9 cellular contexts compared by ENCODE assay signal in the genomic region with DNA sequence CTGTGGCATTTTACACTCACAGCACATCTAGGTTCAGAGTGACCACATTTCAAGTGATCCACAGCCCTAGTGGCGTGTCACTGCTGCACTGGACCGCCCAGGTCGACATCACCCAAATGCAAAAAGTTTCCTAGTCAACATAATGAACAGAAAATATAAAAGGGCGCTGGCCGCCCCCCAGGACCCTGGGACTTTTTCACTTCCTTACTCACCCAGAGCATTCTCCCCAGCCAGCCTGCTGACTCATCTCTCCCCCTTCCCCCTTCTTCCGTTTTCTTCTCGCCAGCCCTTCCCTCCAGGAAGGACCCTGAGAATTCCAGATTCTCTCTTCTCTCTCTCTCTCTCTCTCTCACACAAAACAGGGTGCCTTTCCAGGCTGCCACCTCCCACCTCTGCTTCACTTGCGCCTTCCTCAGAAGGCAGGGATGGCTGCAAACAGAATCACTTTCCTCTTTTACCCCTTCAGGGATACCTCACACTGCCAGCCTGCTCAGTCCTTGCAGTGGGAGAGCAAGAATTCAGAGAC. TPM values are rescaled to one million over a fixed set of nuclear protein-coding genes. Genes with fewer than 3 reads are reported as not detected.
DNase-seq lines count a peak whose midpoint lies in the region; ATAC-seq lines count a peak whose summit lies in the region.
"Had no signal": no experiment of that assay in that cellular context is flagged by ENCODE, and none has a peak within 500 bp of the region (broad histone marks: within the 10 kb centered on the region; RNA-seq: fewer than 3 reads in every experiment).

No MANE protein-coding gene starts in this region.

- H3K4me3 ChIP-seq in HUES64 (ENCODE audit: low read length) = peak overlapping the region; percentile 5; the same call in 1 of the 2 replicates
- no peak overlapping the region for H3K4me3 ChIP-seq in mesodermal cell (ENCODE audit: extremely low read depth, insufficient read depth, low read length, poor library complexity, severe bottlenecking)
- H3K4me3 ChIP-seq: skin epidermis had no signal

- H3K4me1 ChIP-seq in HUES64 (ENCODE audit: insufficient read depth, low read length) = peaks cover 6% of the 10 kb centered on the region
- peaks cover 11% of the 10 kb centered on the region for H3K4me1 ChIP-seq in mesodermal cell (ENCODE audit: control insufficient read depth, insufficient read depth, low read length, poor library complexity, severe bottlenecking)

- DNase-seq in Caki2 (ENCODE audit: low read depth) (peak; percentile 79), NCI-H1092 treated with DMSO at 0.1 percent for 48 hours (lab: John Stamatoyannopoulos, UW) (no peak)
- no peak for DNase-seq in activated naive CD8-positive, alpha-beta T cell treated with anti-CD3 and anti-CD28 coated beads, Interleukin-2, amount 10 ng/mL, durations not matched to agents 7 days and 5 days
- DNase-seq in stimulated activated naive CD4-positive, alpha-beta T cell treated with Interleukin-2 at 50 U/mL for 16 hours (lab: John Stamatoyannopoulos, UW) = no peak

- H3K9me3 ChIP-seq in HUES64 (ENCODE audit: insufficient read depth, low read depth, low read length) = no peaks in the 10 kb centered on the region
- no peaks in the 10 kb centered on the region for H3K9me3 ChIP-seq in mesodermal cell (ENCODE audit: control insufficient read depth, low read length)

- no peak overlapping the region for H3K27ac Mint-ChIP-seq in activated naive CD8-positive, alpha-beta T cell treated with anti-CD3 and anti-CD28 coated beads, Interleukin-2, amount 10 ng/mL, durations not matched to agents 7 days and 5 days

- peak; percentile 30 for ATAC-seq in activated naive CD8-positive, alpha-beta T cell treated with anti-CD3 and anti-CD28 coated beads, Interleukin-2, amount 10 ng/mL, durations not matched to agents 7 days and 5 days (ENCODE audit: low read depth)
- ATAC-seq in GM18868 (IDR thresholded peaks at IDR 0.05; ENCODE audit: unreplicated experiment) (no peak), GM21423 (IDR thresholded peaks at IDR 0.05; ENCODE audit: unreplicated experiment) (no peak)

- peaks cover under 1% of the 10 kb centered on the region for H3K36me3 Mint-ChIP-seq in activated naive CD8-positive, alpha-beta T cell treated with anti-CD3 and anti-CD28 coated beads, Interleukin-2, amount 10 ng/mL, durations not matched to agents 7 days and 5 days

- peaks cover 11% of the 10 kb centered on the region for H3K27me3 Mint-ChIP-seq in activated naive CD8-positive, alpha-beta T cell treated with anti-CD3 and anti-CD28 coated beads, Interleukin-2, amount 10 ng/mL, durations not matched to agents 7 days and 5 days

- in situ Hi-C loops in Caki2 (cut with HindIII; ENCODE audit: low pct_unique_long_range_greater_than_20kb, low sequenced_read_pairs) = no loop called here

- H3K9me3 Mint-ChIP-seq in activated naive CD8-positive, alpha-beta T cell treated with anti-CD3 and anti-CD28 coated beads, Interleukin-2, amount 10 ng/mL, durations not matched to agents 7 days and 5 days = no peaks in the 10 kb centered on the region

- H3K27me3 ChIP-seq in HUES64 (ENCODE audit: insufficient read depth, low read length) = no peaks in the 10 kb centered on the region

- POLR2A ChIA-PET in activated naive CD8-positive, alpha-beta T cell treated with anti-CD3 and anti-CD28 coated beads, Interleukin-2, amount 10 ng/mL, durations not matched to agents 7 days and 5 days (lab: Charles Lee) = interaction anchor here (0.7 kb wide), 3 partner anchors 21 to 1247 kb away, joined by 3 to 6 read pairs (median 4); a partner anchor contains a TSS

- H3K4me3 Mint-ChIP-seq in activated naive CD8-positive, alpha-beta T cell treated with anti-CD3 and anti-CD28 coated beads, Interleukin-2, amount 10 ng/mL, durations not matched to agents 7 days and 5 days = peak overlapping the region; percentile 4

- H3K27ac ChIP-seq in HUES64 (ENCODE audit: low read depth, low read length) (peak overlapping the region; percentile 74), mesodermal cell (ENCODE audit: low read depth, low read length, severe bottlenecking) (peak overlapping the region; percentile 90)

- H3K4me1 Mint-ChIP-seq in activated naive CD8-positive, alpha-beta T cell treated with anti-CD3 and anti-CD28 coated beads, Interleukin-2, amount 10 ng/mL, durations not matched to agents 7 days and 5 days = peaks cover 5% of the 10 kb centered on the region

- WGBS in HUES64 = 35% methylated on average over 8 of the region's 8 CpGs
- whole genome bisulfite sequencing in mesodermal cell (ENCODE audit: insufficient coverage in 2 of 2), 2 experiments = 18 to 46% methylated on average over 6 to 8 of the region's 8 CpGs

- no peaks in the 10 kb centered on the region; the same call in 1 of the 2 replicates for H3K36me3 ChIP-seq in HUES64 (ENCODE audit: insufficient read depth, low read length)
- H3K36me3 ChIP-seq in mesodermal cell (ENCODE audit: control insufficient read depth, insufficient read depth, low read length) = peaks cover 5% of the 10 kb centered on the region

- H3K9ac ChIP-seq in HUES64 (ENCODE audit: low read depth, low read length) = peak overlapping the region; percentile 59; the same call in 1 of the 2 replicates

RNA-seq across cellular contexts. Expression of a gene that starts 21.0 kb away (rescaled TPM):
- 89.6 and 91.1 TPM in 2 replicates for total RNA-seq in Caki2 (2014; rRNA removed; shearing (Covaris generic); ENCODE audit: low replicate concordance)
- 31.0 TPM for polyA plus RNA-seq in HUES64 (2013, experiment 1 of 2)
- polyA plus RNA-seq in HUES64 (2013, experiment 2 of 2) = 25.9 TPM
- 10 to 100 TPM; 31.3 to 36.0 TPM for total RNA-seq in activated naive CD8-positive, alpha-beta T cell treated with anti-CD3 and anti-CD28 coated beads, Interleukin-2, amount 10 ng/mL, durations not matched to agents 7 days and 5 days
- 15.2 TPM for polyA plus RNA-seq in mesodermal cell (2013, experiment 1 of 2)
- polyA plus RNA-seq in mesodermal cell (2013, experiment 2 of 2) = 12.7 TPM

RNA-seq across cellular contexts. Expression of a gene that starts 30.6 kb away (rescaled TPM):
- 0.37 and 0.78 TPM in 2 replicates for total RNA-seq in Caki2 (2014; rRNA removed; shearing (Covaris generic); ENCODE audit: low replicate concordance)
- 0.45 TPM for polyA plus RNA-seq in HUES64 (2013, experiment 1 of 2)
- 0.19 TPM for polyA plus RNA-seq in HUES64 (2013, experiment 2 of 2)
- 1 to 10 TPM; 1.4 TPM for total RNA-seq in activated naive CD8-positive, alpha-beta T cell treated with anti-CD3 and anti-CD28 coated beads, Interleukin-2, amount 10 ng/mL, durations not matched to agents 7 days and 5 days
- polyA plus RNA-seq in mesodermal cell (2013, experiment 1 of 2) = 0.70 TPM
- polyA plus RNA-seq in mesodermal cell (2013, experiment 2 of 2) = 0.35 TPM

RNA-seq across cellular contexts. Expression of a gene that starts 31.3 kb away (rescaled TPM):
- 0.34 TPM in 1 of 2 replicates, not detected in the other for total RNA-seq in Caki2 (2014; rRNA removed; shearing (Covaris generic); ENCODE audit: low replicate concordance)
- 1.4 TPM for polyA plus RNA-seq in HUES64 (2013, experiment 1 of 2)
- 3.4 TPM for polyA plus RNA-seq in HUES64 (2013, experiment 2 of 2)
- under 1 TPM; 0.14 to 0.17 TPM for total RNA-seq in activated naive CD8-positive, alpha-beta T cell treated with anti-CD3 and anti-CD28 coated beads, Interleukin-2, amount 10 ng/mL, durations not matched to agents 7 days and 5 days
- 6.8 TPM for polyA plus RNA-seq in mesodermal cell (2013, experiment 1 of 2)
- 4.9 TPM for polyA plus RNA-seq in mesodermal cell (2013, experiment 2 of 2)

RNA-seq across cellular contexts. Expression of a gene that starts 33.4 kb away (rescaled TPM):
- 119 and 155 TPM in 2 replicates for total RNA-seq in Caki2 (2014; rRNA removed; shearing (Covaris generic); ENCODE audit: low replicate concordance)
- polyA plus RNA-seq in HUES64 (2013, experiment 1 of 2) = 141 TPM
- polyA plus RNA-seq in HUES64 (2013, experiment 2 of 2) = 167 TPM
- total RNA-seq in activated naive CD8-positive, alpha-beta T cell treated with anti-CD3 and anti-CD28 coated beads, Interleukin-2, amount 10 ng/mL, durations not matched to agents 7 days and 5 days = 10 to 100 TPM; 75.8 to 75.9 TPM
- 336 TPM for polyA plus RNA-seq in mesodermal cell (2013, experiment 1 of 2)
- 302 TPM for polyA plus RNA-seq in mesodermal cell (2013, experiment 2 of 2)

RNA-seq across cellular contexts. Expression of a gene that starts 44.4 kb away (rescaled TPM):
- 121 and 164 TPM in 2 replicates for total RNA-seq in Caki2 (2014; rRNA removed; shearing (Covaris generic); ENCODE audit: low replicate concordance)
- polyA plus RNA-seq in HUES64 (2013, experiment 1 of 2) = 57.6 TPM
- 48.2 TPM for polyA plus RNA-seq in HUES64 (2013, experiment 2 of 2)
- 10 to 100 TPM; 57.6 to 59.1 TPM for total RNA-seq in activated naive CD8-positive, alpha-beta T cell treated with anti-CD3 and anti-CD28 coated beads, Interleukin-2, amount 10 ng/mL, durations not matched to agents 7 days and 5 days
- polyA plus RNA-seq in mesodermal cell (2013, experiment 1 of 2) = 105 TPM
- polyA plus RNA-seq in mesodermal cell (2013, experiment 2 of 2) = 98.2 TPM
